ENCODE assay signal across 8 cellular contexts in genomic region chr3:52770581-52771333, GRCh38.
DNase-seq lines count a peak whose midpoint lies in the region; ATAC-seq and TF ChIP-seq lines count a peak whose summit lies in the region.

NEK4 (minus strand) TSS chr3:52770940; CDS start chr3:52770746, 194 bp downstream.

- peak; percentile 93 for ATAC-seq in GM19025 (IDR thresholded peaks at IDR 0.05; ENCODE audit: low read depth, unreplicated experiment)
- peak; percentile 92 for ATAC-seq in HG03280 (IDR thresholded peaks at IDR 0.05; ENCODE audit: unreplicated experiment)

- DNase-seq in AG10803 (ENCODE audit: low read depth) (peak; percentile 86), NCI-H345 treated with DMSO at 0.1 percent for 48 hours (lab: John Stamatoyannopoulos, UW; ENCODE audit: unreplicated experiment) (peak; percentile 72), iris pigment epithelial cell (ENCODE audit: low read depth) (peak; percentile 81)
- peak; percentile 57 to 71 (median 71) for DNase-seq in activated CD4-positive, CD25-positive, alpha-beta regulatory T cell (lab: John Stamatoyannopoulos, UW)
- peak; percentile 71 for DNase-seq in central memory CD4-positive, alpha-beta T cell
- DNase-seq in stimulated activated CD4-positive, alpha-beta T cell treated with anti-CD3 and anti-CD28 coated beads, Interleukin-12 subunit alpha, Interleukin-12 subunit beta, amount 100 ng/mL, for 24 hours (ENCODE audit: low read depth in 2 of 2) = peak; percentile 78 to 84

- H3K4me3 ChIP-seq in AG10803 (ENCODE audit: low read length) = peak within 1 kb of the TSS; percentile 84

- 0 out of 2 replicates have a peak, but pooled peaks have one; percentile 1 for TF ChIP-seq CTCF in AG10803 (conservative IDR thresholded peaks at IDR 0.05; ENCODE audit: low read length)

Comparison
In these comparisons a context has a peak if more than half of its experiments do, and no peak if none do; other contexts are left out.
1. Peak in every context shown above with its lines: DNase-seq, ATAC-seq and H3K4me3 ChIP-seq.